Comparison of ENCODE assay signal across 15 cellular contexts in the genomic region with DNA sequence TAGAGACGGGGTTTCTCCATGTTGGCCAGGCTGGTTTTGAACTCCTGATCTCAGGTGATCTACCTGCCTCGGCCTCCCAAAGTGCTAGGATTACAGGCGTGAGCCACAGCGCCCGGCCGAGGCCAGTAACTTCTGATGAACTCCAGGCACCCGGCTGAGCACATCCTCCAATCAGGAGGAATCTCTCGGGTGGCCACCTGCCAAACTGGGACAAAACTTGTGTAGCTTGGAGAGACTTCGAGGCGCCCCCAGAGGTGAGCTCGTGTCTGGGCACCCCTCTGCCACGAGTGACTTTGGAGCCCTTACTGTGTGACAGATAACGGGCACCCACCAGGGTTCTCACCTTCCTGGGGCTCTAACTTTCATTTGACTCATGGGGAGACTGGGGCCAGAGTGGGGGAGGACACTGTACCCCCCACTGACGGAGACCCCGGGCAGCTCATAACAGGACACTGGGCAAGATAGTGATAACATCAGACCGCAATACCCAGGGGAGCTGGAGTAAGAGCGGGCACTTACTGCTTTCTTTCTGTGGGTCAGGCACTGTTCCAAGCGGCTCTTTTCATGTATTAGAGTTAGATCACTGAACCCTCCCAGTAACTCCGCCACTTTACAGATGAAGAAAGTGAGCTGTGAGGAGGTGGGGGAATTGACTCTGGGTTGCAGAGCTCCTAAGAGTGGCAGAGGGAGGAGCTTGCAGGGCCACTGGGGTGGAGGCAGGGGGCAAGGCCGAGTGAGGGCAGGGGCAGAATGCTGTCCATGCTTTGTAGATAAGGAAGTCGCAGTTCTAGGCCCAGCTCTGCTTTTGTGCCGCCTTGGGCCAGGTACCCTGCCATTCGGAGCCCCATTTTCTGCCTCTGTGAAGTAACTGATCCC. TPM values are rescaled to one million over a fixed set of nuclear protein-coding genes. Genes with fewer than 3 reads are reported as not detected.
DNase-seq lines count a peak whose midpoint lies in the region; ATAC-seq and TF ChIP-seq lines count a peak whose summit lies in the region.
"Had no signal": no experiment of that assay in that cellular context is flagged by ENCODE, and none has a peak within 500 bp of the region (broad histone marks: within the 10 kb centered on the region; RNA-seq: fewer than 3 reads in every experiment).

No MANE protein-coding gene starts in this region.

- H3K79me2 ChIP-seq in GM23338 (replicated peaks; ENCODE audit: insufficient read depth): no peaks in the 10 kb centered on the region

- H3K27ac Mint-ChIP-seq in GM23338: no peak overlapping the region
- H3K27ac Mint-ChIP-seq: activated CD4-positive, alpha-beta T cell treated with anti-CD3 and anti-CD28 coated beads, Interleukin-2, amount 10 ng/mL, durations not matched to agents 24 days and 14 days had no signal

- TF ChIP-seq CTCF in GM23338 (conservative IDR thresholded peaks at IDR 0.05; ENCODE audit: low read depth in 2 of 2): no peak; a peak in 2 of 4 replicates
- no peak for TF ChIP-seq CTCF in fibroblast of pulmonary artery (IDR thresholded peaks at IDR 0.05; ENCODE audit: low read length, missing control alignments)

- DNase-seq in GM23338 (ENCODE audit: low spot score) (peak; percentile 40), SJCRH30 (peak; percentile 94 to 96), fibroblast of pulmonary artery (ENCODE audit: low read depth) (peak; percentile 36)
- no peak for DNase-seq in activated naive CD4-positive, alpha-beta T cell treated with anti-CD3 and anti-CD28 coated beads, Interleukin-2, amount 50 U/mL, for 16 hours
- DNase-seq in stimulated activated CD4-positive, alpha-beta T cell treated with anti-CD3 and anti-CD28 coated beads, Interleukin-4, amount 100 ng/mL, for 4 hours: no peak
- DNase-seq: activated CD4-positive, alpha-beta T cell treated with anti-CD3 and anti-CD28 coated beads, Interleukin-2, amount 10 ng/mL, durations not matched to agents 24 days and 14 days; colonic mucosa; foreskin keratinocyte; left cardiac atrium; NCI-H524 treated with DMSO at 0.1 percent for 48 hours; pancreas had no signal

- H3K9me2 ChIP-seq in GM23338 (ENCODE audit: insufficient read depth): no peaks in the 10 kb centered on the region

- H3K4me2 ChIP-seq in GM23338 (no peak overlapping the region), skeletal muscle satellite cell (ENCODE audit: low read length) (no peak overlapping the region)

- peaks cover 27% of the 10 kb centered on the region for H3K27me3 ChIP-seq in GM23338 (ENCODE audit: insufficient read depth)
- no peaks in the 10 kb centered on the region for H3K27me3 ChIP-seq in SJCRH30
- H3K27me3 ChIP-seq in skeletal muscle satellite cell (ENCODE audit: control insufficient read depth, insufficient read depth, low read length): peaks cover 29% of the 10 kb centered on the region
- H3K27me3 ChIP-seq: colonic mucosa, pancreas, SJSA1 had no signal

- no peak overlapping the region for H3K4me3 Mint-ChIP-seq in GM23338
- H3K4me3 Mint-ChIP-seq: activated CD4-positive, alpha-beta T cell treated with anti-CD3 and anti-CD28 coated beads, Interleukin-2, amount 10 ng/mL, durations not matched to agents 24 days and 14 days had no signal

- no peaks in the 10 kb centered on the region for H3K36me3 Mint-ChIP-seq in GM23338 (ENCODE audit: low read depth)

- H3K9ac ChIP-seq in skeletal muscle satellite cell (ENCODE audit: low read depth, low read length): peak overlapping the region; percentile 21

- H2AFZ ChIP-seq in GM23338: no peak overlapping the region

- no peaks in the 10 kb centered on the region for H3K9me3 Mint-ChIP-seq in GM23338
- H3K9me3 Mint-ChIP-seq: activated CD4-positive, alpha-beta T cell treated with anti-CD3 and anti-CD28 coated beads, Interleukin-2, amount 10 ng/mL, durations not matched to agents 24 days and 14 days had no signal

- peaks cover 3% of the 10 kb centered on the region; the same call in 1 of the 2 replicates for H3F3A ChIP-seq in GM23338 (replicated peaks; ENCODE audit: low read depth)

- no peaks in the 10 kb centered on the region for H3K9me3 ChIP-seq in SJCRH30 (replicated peaks)
- H3K9me3 ChIP-seq in skeletal muscle satellite cell (replicated peaks; ENCODE audit: low read length): no peaks in the 10 kb centered on the region
- H3K9me3 ChIP-seq: colonic mucosa, pancreas, SJSA1 had no signal

- ATAC-seq in GM23338: no peak
- no peak for ATAC-seq in GM21515 (IDR thresholded peaks at IDR 0.05; ENCODE audit: unreplicated experiment)
- ATAC-seq in GM19324 (IDR thresholded peaks at IDR 0.05; ENCODE audit: low FRiP score, unreplicated experiment): no peak
- ATAC-seq: foreskin keratinocyte, left cardiac atrium, pancreas had no signal

- no peaks in the 10 kb centered on the region for H3K36me3 ChIP-seq in GM23338 (ENCODE audit: insufficient read depth)
- no peaks in the 10 kb centered on the region for H3K36me3 ChIP-seq in SJCRH30
- no peaks in the 10 kb centered on the region for H3K36me3 ChIP-seq in skeletal muscle satellite cell (ENCODE audit: insufficient read depth, low read length)
- H3K36me3 ChIP-seq: colonic mucosa, pancreas, SJSA1 had no signal

- H3K4me3 ChIP-seq in GM23338: no peak overlapping the region
- H3K4me3 ChIP-seq in SJCRH30: no peak overlapping the region; the same call in 1 of the 2 replicates
- H3K4me3 ChIP-seq in fibroblast of pulmonary artery (replicated peaks; ENCODE audit: low read depth, low read length): no peak overlapping the region
- no peak overlapping the region for H3K4me3 ChIP-seq in skeletal muscle satellite cell (ENCODE audit: low read length)
- H3K4me3 ChIP-seq: colonic mucosa, pancreas, SJSA1 had no signal

- H3K27ac ChIP-seq in GM23338 (ENCODE audit: low read depth) (no peak overlapping the region), SJCRH30 (peak overlapping the region; percentile 76)
- H3K27ac ChIP-seq: colonic mucosa, foreskin keratinocyte, pancreas, SJSA1 had no signal

- no peaks in the 10 kb centered on the region; the same call in 1 of the 2 replicates for H4K20me1 ChIP-seq in GM23338 (replicated peaks; ENCODE audit: insufficient read depth)

- peaks cover 29% of the 10 kb centered on the region for H3K27me3 Mint-ChIP-seq in GM23338 (ENCODE audit: insufficient read depth, low read depth, poor library complexity)

- H3K4me1 Mint-ChIP-seq in GM23338: peaks cover 33% of the 10 kb centered on the region

- peaks cover 6% of the 10 kb centered on the region; the same call in 1 of the 2 replicates for H3K4me1 ChIP-seq in GM23338 (ENCODE audit: insufficient read depth)
- H3K4me1 ChIP-seq in SJCRH30: peaks cover 62% of the 10 kb centered on the region
- H3K4me1 ChIP-seq in skeletal muscle satellite cell (ENCODE audit: control insufficient read depth, insufficient read depth, low read length): peaks cover 31% of the 10 kb centered on the region
- H3K4me1 ChIP-seq: foreskin keratinocyte had no signal

TF ChIP-seq in GM23338, 12 proteins besides CTCF, POLR2A, EP300 and RAD21 (continues in another document):
- TF ChIP-seq JUNB (IDR thresholded peaks at IDR 0.05; ENCODE audit: unreplicated experiment) (no peak), EZH2 (IDR thresholded peaks at IDR 0.05; ENCODE audit: low read depth, unreplicated experiment) (no peak), ETS1 (IDR thresholded peaks at IDR 0.05) (no peak), NANOG (IDR thresholded peaks at IDR 0.05; ENCODE audit: borderline replicate concordance) (no peak), CREB1 (CRISPR knock-in tag; IDR thresholded peaks at IDR 0.05; ENCODE audit: low read depth) (no peak), ZNF114 (CRISPR knock-in tag; IDR thresholded peaks at IDR 0.05) (no peak), EZH2phosphoT487 (IDR thresholded peaks at IDR 0.05; ENCODE audit: unreplicated experiment) (no peak), STAT1 (IDR thresholded peaks at IDR 0.05; ENCODE audit: unreplicated experiment) (no peak), ZNF331 (CRISPR knock-in tag; IDR thresholded peaks at IDR 0.05; ENCODE audit: low read depth) (no peak)
- TF ChIP-seq, protein P1, sequence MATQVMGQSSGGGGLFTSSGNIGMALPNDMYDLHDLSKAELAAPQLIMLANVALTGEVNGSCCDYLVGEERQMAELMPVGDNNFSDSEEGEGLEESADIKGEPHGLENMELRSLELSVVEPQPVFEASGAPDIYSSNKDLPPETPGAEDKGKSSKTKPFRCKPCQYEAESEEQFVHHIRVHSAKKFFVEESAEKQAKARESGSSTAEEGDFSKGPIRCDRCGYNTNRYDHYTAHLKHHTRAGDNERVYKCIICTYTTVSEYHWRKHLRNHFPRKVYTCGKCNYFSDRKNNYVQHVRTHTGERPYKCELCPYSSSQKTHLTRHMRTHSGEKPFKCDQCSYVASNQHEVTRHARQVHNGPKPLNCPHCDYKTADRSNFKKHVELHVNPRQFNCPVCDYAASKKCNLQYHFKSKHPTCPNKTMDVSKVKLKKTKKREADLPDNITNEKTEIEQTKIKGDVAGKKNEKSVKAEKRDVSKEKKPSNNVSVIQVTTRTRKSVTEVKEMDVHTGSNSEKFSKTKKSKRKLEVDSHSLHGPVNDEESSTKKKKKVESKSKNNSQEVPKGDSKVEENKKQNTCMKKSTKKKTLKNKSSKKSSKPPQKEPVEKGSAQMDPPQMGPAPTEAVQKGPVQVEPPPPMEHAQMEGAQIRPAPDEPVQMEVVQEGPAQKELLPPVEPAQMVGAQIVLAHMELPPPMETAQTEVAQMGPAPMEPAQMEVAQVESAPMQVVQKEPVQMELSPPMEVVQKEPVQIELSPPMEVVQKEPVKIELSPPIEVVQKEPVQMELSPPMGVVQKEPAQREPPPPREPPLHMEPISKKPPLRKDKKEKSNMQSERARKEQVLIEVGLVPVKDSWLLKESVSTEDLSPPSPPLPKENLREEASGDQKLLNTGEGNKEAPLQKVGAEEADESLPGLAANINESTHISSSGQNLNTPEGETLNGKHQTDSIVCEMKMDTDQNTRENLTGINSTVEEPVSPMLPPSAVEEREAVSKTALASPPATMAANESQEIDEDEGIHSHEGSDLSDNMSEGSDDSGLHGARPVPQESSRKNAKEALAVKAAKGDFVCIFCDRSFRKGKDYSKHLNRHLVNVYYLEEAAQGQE (IDR thresholded peaks at IDR 0.05; ENCODE audit: unreplicated experiment): no peak

RNA-seq across cellular contexts. Expression of gene PADI2, which starts 1.9 kb away (rescaled TPM):
- 3.7 and 4.3 TPM in 2 replicates for total RNA-seq in GM23338 (2014; rRNA removed; shearing (Covaris generic))
- polyA plus RNA-seq in GM23338 (2016; fragmentation: Nextera tagmentation; extraction: Ambion mirVana): 1.7 TPM in 2 replicates
- total RNA-seq in SJCRH30 (2014; rRNA removed; shearing (Covaris generic)): 4.3 and 4.6 TPM in 2 replicates
- under 0.01 TPM in 1 of 2 replicates, not detected in the other for total RNA-seq in skeletal muscle satellite cell (2012; rRNA removed)
- total RNA-seq: SJSA1 had no signal

Comparison
In these comparisons a context has a peak if more than half of its experiments do, and no peak if none do; other contexts are left out.
1. DNase-seq: peak in GM23338 (single experiment), SJCRH30 (2 of 2) and fibroblast of pulmonary artery (single experiment); none in activated naive CD4-positive, alpha-beta T cell treated with anti-CD3 and anti-CD28 coated beads, Interleukin-2, amount 50 U/mL, for 16 hours (single experiment) and stimulated activated CD4-positive, alpha-beta T cell treated with anti-CD3 and anti-CD28 coated beads, Interleukin-4, amount 100 ng/mL, for 4 hours (0 of 2).